ENCODE assay signal across 1 cellular context in the genomic region with DNA sequence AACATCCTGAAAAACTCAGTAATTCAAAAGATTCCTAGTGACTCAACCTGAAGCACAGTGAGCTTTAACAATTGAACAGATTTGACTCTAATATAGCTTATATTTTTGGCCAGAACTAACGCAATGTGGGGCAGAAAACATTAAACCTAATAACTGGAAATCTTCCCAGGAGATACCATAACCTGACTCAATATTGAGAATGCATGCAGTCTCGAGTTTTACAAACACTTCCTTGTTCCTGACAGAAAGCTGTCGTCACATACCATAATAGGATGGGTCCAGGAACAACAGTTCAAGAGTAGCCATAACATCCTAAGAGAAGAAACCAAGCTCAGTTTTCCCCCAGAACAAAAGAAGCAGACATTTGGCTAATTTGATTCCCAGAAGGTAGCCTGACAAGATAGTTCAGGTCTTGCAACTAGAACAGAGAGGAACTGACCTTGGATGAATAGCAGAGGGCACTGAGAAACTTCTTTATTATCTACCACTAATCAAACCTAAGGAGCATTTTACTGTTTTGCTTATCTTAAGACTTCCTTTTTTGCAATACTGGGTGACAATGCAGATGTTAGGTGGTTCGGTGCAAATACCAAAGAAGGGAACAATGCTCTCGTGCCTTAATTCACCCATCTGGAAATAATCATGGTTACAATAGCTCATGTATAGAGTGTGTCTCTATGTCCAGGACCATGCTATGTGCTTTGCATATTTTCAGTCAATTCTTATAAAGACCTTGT.
TF ChIP-seq lines count a peak whose summit lies in the region.

No MANE protein-coding gene starts in this region.

TF ChIP-seq in HepG2, 621 proteins besides CTCF, POLR2A, EP300 and RAD21:
- TF ChIP-seq ATF1 (CRISPR knock-in tag; IDR thresholded peaks at IDR 0.05) (no peak; the same call in 1 of the 2 replicates), ZNF549 (CRISPR knock-in tag; IDR thresholded peaks at IDR 0.05) (no peak), ZNF121 (CRISPR knock-in tag; IDR thresholded peaks at IDR 0.05) (peak; percentile 23; the same call in 1 of the 2 replicates), MXD3 (CRISPR knock-in tag; IDR thresholded peaks at IDR 0.05) (no peak)
